Comparison of ENCODE assay signal across 8 cellular contexts in the genomic region with DNA sequence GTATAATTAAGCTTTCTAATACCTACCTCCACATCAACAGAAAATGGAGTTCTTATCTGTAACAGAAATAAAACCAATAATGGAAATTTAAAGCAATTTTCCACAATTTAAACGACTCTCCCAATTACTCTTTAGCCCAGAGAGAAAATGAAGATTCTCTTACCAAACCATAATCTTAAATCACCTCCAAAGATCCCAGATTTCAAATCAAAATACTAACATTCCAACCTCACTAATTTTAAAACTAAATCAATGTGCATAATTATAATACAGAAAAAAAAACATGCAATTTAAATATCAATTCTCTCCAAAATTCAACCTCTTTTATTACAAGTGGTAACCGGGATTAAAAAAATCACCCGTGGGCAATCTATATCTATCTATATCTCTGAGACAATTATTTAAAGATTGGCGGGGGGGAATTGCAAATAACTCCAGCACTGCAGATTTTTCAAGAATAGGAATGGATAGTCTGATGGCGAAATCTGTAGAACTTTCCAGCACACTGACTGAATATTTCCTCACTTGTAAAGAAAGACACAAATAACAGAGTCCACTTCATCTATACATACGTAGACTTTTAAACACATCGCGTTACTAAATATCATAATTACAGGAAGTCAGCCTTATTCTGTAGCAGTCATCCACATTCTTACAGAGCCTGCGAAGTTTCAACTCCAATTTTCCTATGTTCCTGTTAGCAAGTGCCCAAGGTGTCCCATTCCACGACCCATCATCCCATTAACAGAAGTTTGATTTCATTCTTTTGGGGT. TPM values are rescaled to one million over a fixed set of nuclear protein-coding genes. Genes with fewer than 3 reads are reported as not detected.
DNase-seq lines count a peak whose midpoint lies in the region; ATAC-seq and TF ChIP-seq lines count a peak whose summit lies in the region.

No MANE protein-coding gene starts in this region.

- TF ChIP-seq CTCF in BJ (IDR thresholded peaks at IDR 0.05; ENCODE audit: insufficient read depth, low read depth, low read length) (no peak), astrocyte of the cerebellum (IDR thresholded peaks at IDR 0.05; ENCODE audit: low read depth, low read length, missing control alignments) (no peak)

- DNase-seq in BJ (ENCODE audit: low read depth) (no peak), astrocyte of the cerebellum (ENCODE audit: low read depth) (no peak), left colon (no peak), NCI-H128 (lab: John Stamatoyannopoulos, UW; ENCODE audit: unreplicated experiment) (no peak)
- DNase-seq in NK-92 treated with Interleukin-12 subunit alpha and Interleukin-12 subunit beta, amount 100 ng/mL, for 24 hours (lab: John Stamatoyannopoulos, UW): no peak

- CTCF ChIA-PET in BJ (lab: Yijun Ruan, JAX): interaction anchor here (0.8 kb wide), 1 partner anchor 222 kb away, joined by 3 read pairs; no protein-coding TSS in a partner anchor

- H3K27ac ChIP-seq in HUES6 (ENCODE audit: low read depth, low read length) (peak overlapping the region; percentile 90; the same call in 1 of the 2 replicates), thymus (ENCODE audit: low read depth) (no peak overlapping the region)

- 14% methylated on average over 10 of the region's 10 CpGs for WGBS in thymus

- peak; percentile 24 for ATAC-seq in left colon
- no peak for ATAC-seq in HG03439 (IDR thresholded peaks at IDR 0.05; ENCODE audit: unreplicated experiment)

- intact Hi-C loops in left colon (cut with DNase I, micrococcal nuclease): no loop called here

- POLR2A ChIA-PET in BJ (lab: Charles Lee): interaction anchor here (0.6 to 0.7 kb wide), 2 partner anchors 29 to 333 kb away, joined by 17 to 19 read pairs; no protein-coding TSS in a partner anchor

- H3K36me3 ChIP-seq in BJ (ENCODE audit: control insufficient read depth, insufficient read depth, low read length) (no peaks in the 10 kb centered on the region), HUES6 (ENCODE audit: control insufficient read depth, insufficient read depth, low read length) (peaks cover 24% of the 10 kb centered on the region), thymus (ENCODE audit: control insufficient read depth, insufficient read depth) (no peaks in the 10 kb centered on the region)

- H3K9me3 ChIP-seq in HUES6 (ENCODE audit: control insufficient read depth, insufficient read depth, low read depth, low read length) (no peaks in the 10 kb centered on the region), thymus (ENCODE audit: control insufficient read depth) (no peaks in the 10 kb centered on the region)

- in situ Hi-C loops in astrocyte of the cerebellum (cut with HindIII; ENCODE audit: low sequenced_read_pairs): loop anchor here (25.0 kb wide), 1 partner anchor 187 kb away; a partner anchor contains a TSS

- H3K4me1 ChIP-seq in HUES6 (ENCODE audit: control insufficient read depth, insufficient read depth, low read length) (peaks cover 10% of the 10 kb centered on the region), thymus (ENCODE audit: control insufficient read depth, insufficient read depth, low read length) (peaks cover 7% of the 10 kb centered on the region)

- H3K4me3 ChIP-seq in BJ (ENCODE audit: low read depth, low read length): peak overlapping the region; percentile 99
- peak overlapping the region; percentile 95 for H3K4me3 ChIP-seq in HUES6 (ENCODE audit: low read depth, low read length)
- peak overlapping the region; percentile 96 for H3K4me3 ChIP-seq in astrocyte of the cerebellum (ENCODE audit: low read depth, low read length)
- peak overlapping the region; percentile 78 for H3K4me3 ChIP-seq in thymus (ENCODE audit: low read length)

- H3K27me3 ChIP-seq in BJ (ENCODE audit: control insufficient read depth, insufficient read depth, low read length): no peaks in the 10 kb centered on the region
- no peaks in the 10 kb centered on the region for H3K27me3 ChIP-seq in HUES6 (ENCODE audit: control insufficient read depth, insufficient read depth, low read length)
- no peaks in the 10 kb centered on the region for H3K27me3 ChIP-seq in thymus (ENCODE audit: control insufficient read depth, insufficient read depth)

- H3K9ac ChIP-seq in HUES6 (ENCODE audit: low read length): peak overlapping the region; percentile 95

RNA-seq across cellular contexts. Expression of a gene that starts 1.3 kb away (rescaled TPM):
- 23.4 and 59.1 TPM in 2 replicates for polyA plus RNA-seq in BJ (2011; rRNA removed)
- polyA minus RNA-seq in BJ (2011; rRNA and poly(A)+ RNA removed): 41.3 and 46.5 TPM in 2 replicates
- total RNA-seq in left colon: 10 to 100 TPM; 51.0 to 63.9 TPM
- polyA plus RNA-seq in thymus: 35.0 TPM

RNA-seq across cellular contexts. Expression of a gene that starts 35.5 kb away (rescaled TPM):
- polyA plus RNA-seq in BJ (2011; rRNA removed): 9.7 and 10.5 TPM in 2 replicates
- 12.3 and 14.8 TPM in 2 replicates for polyA minus RNA-seq in BJ (2011; rRNA and poly(A)+ RNA removed)
- 1 to 10 TPM in 1 of 2 donors, under 1 TPM in 1; 0.12 to 2.1 TPM for total RNA-seq in left colon
- polyA plus RNA-seq in thymus: 0.11 TPM
